13 cellular contexts compared by ENCODE assay signal in the genomic region with DNA sequence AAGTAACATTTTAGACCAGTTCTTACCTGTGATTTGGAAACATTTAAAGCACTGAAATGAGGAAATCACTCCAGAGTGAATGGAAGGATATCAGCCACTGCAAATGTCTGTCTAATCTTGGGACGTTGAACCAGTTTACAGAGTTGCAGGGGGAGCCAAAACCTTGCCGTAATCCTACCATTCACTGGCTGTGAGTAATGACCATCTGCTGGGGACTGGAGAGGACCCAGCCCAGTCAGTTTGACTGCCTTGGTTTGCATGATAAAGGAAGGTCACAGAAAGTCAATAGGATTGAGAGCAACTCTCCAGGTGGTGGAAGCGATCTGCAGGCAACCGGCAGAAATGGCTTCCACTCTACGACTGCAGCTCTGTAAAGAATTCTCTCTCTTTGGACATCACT.
DNase-seq lines count a peak whose midpoint lies in the region; ATAC-seq and TF ChIP-seq lines count a peak whose summit lies in the region.
"Had no signal": no experiment of that assay in that cellular context is flagged by ENCODE, and none has a peak within 500 bp of the region (broad histone marks: within the 10 kb centered on the region; RNA-seq: fewer than 3 reads in every experiment).

No MANE protein-coding gene starts in this region.

- H3K4me1 Mint-ChIP-seq in nephron: peaks cover 41% of the 10 kb centered on the region
- H3K4me1 Mint-ChIP-seq in activated naive CD4-positive, alpha-beta T cell treated with anti-CD3 and anti-CD28 coated beads for 36 hours (ENCODE audit: low read depth): no peaks in the 10 kb centered on the region
- no peaks in the 10 kb centered on the region for H3K4me1 Mint-ChIP-seq in stimulated activated naive CD8-positive, alpha-beta T cell treated with anti-CD3 and anti-CD28 coated beads, Interleukin-15, amount 100 ng/mL, for 72 hours
- H3K4me1 Mint-ChIP-seq: stimulated activated memory B cell treated with anti-CD40 and anti-IgM and Interleukin-4, amounts not matched to agents 10 μg/mL and 1 μg/mL and 100 μg/mL, for 72 hours had no signal

- H3K9me3 ChIP-seq in spleen: peaks cover 0 to 22% (median 9%) of the 10 kb centered on the region in 8 donors

- H3K4me3 ChIP-seq in H7 (ENCODE audit: insufficient read depth, low read depth, low read length): no peak overlapping the region
- no peak overlapping the region for H3K4me3 ChIP-seq in spleen

- CTCF ChIA-PET in activated naive CD4-positive, alpha-beta T cell treated with anti-CD3 and anti-CD28 coated beads for 36 hours (lab: Charles Lee): no interaction called here

- peak overlapping the region in 2 of 3 experiments; percentile 12 to 49 for H3K4me3 Mint-ChIP-seq in nephron
- no peak overlapping the region for H3K4me3 Mint-ChIP-seq in activated naive CD4-positive, alpha-beta T cell treated with anti-CD3 and anti-CD28 coated beads for 36 hours
- H3K4me3 Mint-ChIP-seq in stimulated activated naive CD8-positive, alpha-beta T cell treated with anti-CD3 and anti-CD28 coated beads, Interleukin-15, amount 100 ng/mL, for 72 hours: no peak overlapping the region
- H3K4me3 Mint-ChIP-seq: stimulated activated memory B cell treated with anti-CD40 and anti-IgM and Interleukin-4, amounts not matched to agents 10 μg/mL and 1 μg/mL and 100 μg/mL, for 72 hours had no signal

- peak; percentile 67 for DNase-seq in H7
- DNase-seq in NCI-H446 (lab: John Stamatoyannopoulos, UW): peak; percentile 66 to 87
- DNase-seq in ecto neural progenitor cell (ENCODE audit: low spot score): peak; percentile 81
- no peak for DNase-seq in spleen
- DNase-seq in activated naive CD4-positive, alpha-beta T cell treated with anti-CD3 and anti-CD28 coated beads for 36 hours: no peak
- no peak for DNase-seq in stimulated activated naive CD8-positive, alpha-beta T cell treated with anti-CD3 and anti-CD28 coated beads, Interleukin-15, amount 100 ng/mL, for 72 hours
- DNase-seq: activated T-cell treated with anti-CD3 and anti-CD28 coated beads for 4 hours, cortex of kidney, DMS79, Karpas-422 had no signal

- H3K27ac Mint-ChIP-seq in nephron: peak overlapping the region; percentile 88 to 95 (median 93)
- no peak overlapping the region for H3K27ac Mint-ChIP-seq in activated naive CD4-positive, alpha-beta T cell treated with anti-CD3 and anti-CD28 coated beads for 36 hours
- no peak overlapping the region for H3K27ac Mint-ChIP-seq in stimulated activated naive CD8-positive, alpha-beta T cell treated with anti-CD3 and anti-CD28 coated beads, Interleukin-15, amount 100 ng/mL, for 72 hours
- H3K27ac Mint-ChIP-seq: stimulated activated memory B cell treated with anti-CD40 and anti-IgM and Interleukin-4, amounts not matched to agents 10 μg/mL and 1 μg/mL and 100 μg/mL, for 72 hours had no signal

- H3K9me3 Mint-ChIP-seq in nephron: peaks cover 11% of the 10 kb centered on the region
- peaks cover 7% of the 10 kb centered on the region for H3K9me3 Mint-ChIP-seq in activated naive CD4-positive, alpha-beta T cell treated with anti-CD3 and anti-CD28 coated beads for 36 hours
- H3K9me3 Mint-ChIP-seq in stimulated activated naive CD8-positive, alpha-beta T cell treated with anti-CD3 and anti-CD28 coated beads, Interleukin-15, amount 100 ng/mL, for 72 hours: peaks cover 10 to 11% of the 10 kb centered on the region in 2 donors

- TF ChIP-seq POLR2A in spleen (IDR thresholded peaks at IDR 0.05): no peak

- no peaks in the 10 kb centered on the region for H3K36me3 Mint-ChIP-seq in nephron (ENCODE audit: low read depth)
- H3K36me3 Mint-ChIP-seq in activated naive CD4-positive, alpha-beta T cell treated with anti-CD3 and anti-CD28 coated beads for 36 hours (ENCODE audit: low read depth): no peaks in the 10 kb centered on the region
- H3K36me3 Mint-ChIP-seq: stimulated activated memory B cell treated with anti-CD40 and anti-IgM and Interleukin-4, amounts not matched to agents 10 μg/mL and 1 μg/mL and 100 μg/mL, for 72 hours had no signal

- no peaks in the 10 kb centered on the region for H3K27me3 Mint-ChIP-seq in nephron (ENCODE audit: low read depth)
- H3K27me3 Mint-ChIP-seq in activated naive CD4-positive, alpha-beta T cell treated with anti-CD3 and anti-CD28 coated beads for 36 hours (ENCODE audit: low read depth): no peaks in the 10 kb centered on the region
- no peaks in the 10 kb centered on the region for H3K27me3 Mint-ChIP-seq in stimulated activated naive CD8-positive, alpha-beta T cell treated with anti-CD3 and anti-CD28 coated beads, Interleukin-15, amount 100 ng/mL, for 72 hours

- no peak for TF ChIP-seq CTCF in nephron (IDR thresholded peaks at IDR 0.05; ENCODE audit: unreplicated experiment in 3 of 3)
- no peak for TF ChIP-seq CTCF in spleen (IDR thresholded peaks at IDR 0.05 in 8 of 11, conservative IDR thresholded peaks at IDR 0.05 in 3 of 11)

- no peaks in the 10 kb centered on the region for H3K36me3 ChIP-seq in H7 (replicated peaks; ENCODE audit: control insufficient read depth, insufficient read depth, low read length)
- H3K36me3 ChIP-seq in spleen: no peaks in the 10 kb centered on the region

- no peak for ATAC-seq in stimulated activated naive CD8-positive, alpha-beta T cell treated with anti-CD3 and anti-CD28 coated beads, Interleukin-15, amount 100 ng/mL, for 72 hours
- no peak for ATAC-seq in HG03175 (IDR thresholded peaks at IDR 0.05; ENCODE audit: unreplicated experiment)
- ATAC-seq: stimulated activated memory B cell treated with anti-CD40 and anti-IgM and Interleukin-4, amounts not matched to agents 10 μg/mL and 1 μg/mL and 100 μg/mL, for 72 hours had no signal

- intact Hi-C loops in spleen (cut with DNase I; ENCODE audit: low total_unique reads): no loop called here
- intact Hi-C loops in activated naive CD4-positive, alpha-beta T cell treated with anti-CD3 and anti-CD28 coated beads for 36 hours (cut with micrococcal nuclease): no loop called here

- WGBS in spleen, 5 donors: 62 to 81% (median 74%) methylated on average over 5 of the region's 5 CpGs

- no peaks in the 10 kb centered on the region for H3K27me3 ChIP-seq in H7 (ENCODE audit: control insufficient read depth, insufficient read depth, low read length)
- H3K27me3 ChIP-seq in spleen (replicated peaks in 1 of 7): no peaks in the 10 kb centered on the region

- peaks cover 0 to 7% (median 3%) of the 10 kb centered on the region in 6 donors for H3K4me1 ChIP-seq in spleen

- H3K27ac ChIP-seq in spleen: no peak overlapping the region

Comparison
In these comparisons a context has a peak if more than half of its experiments do, and no peak if none do; other contexts are left out.
1. DNase-seq: peak in H7 (single experiment), NCI-H446 (2 of 2) and ecto neural progenitor cell (single experiment); none in spleen (single experiment), activated naive CD4-positive, alpha-beta T cell treated with anti-CD3 and anti-CD28 coated beads for 36 hours (single experiment) and stimulated activated naive CD8-positive, alpha-beta T cell treated with anti-CD3 and anti-CD28 coated beads, Interleukin-15, amount 100 ng/mL, for 72 hours (0 of 2).
2. H3K27ac Mint-ChIP-seq: peak in nephron (3 of 3); none in activated naive CD4-positive, alpha-beta T cell treated with anti-CD3 and anti-CD28 coated beads for 36 hours (single experiment) and stimulated activated naive CD8-positive, alpha-beta T cell treated with anti-CD3 and anti-CD28 coated beads, Interleukin-15, amount 100 ng/mL, for 72 hours (0 of 2).
3. H3K4me3 Mint-ChIP-seq: peak in nephron (2 of 3); none in activated naive CD4-positive, alpha-beta T cell treated with anti-CD3 and anti-CD28 coated beads for 36 hours (single experiment) and stimulated activated naive CD8-positive, alpha-beta T cell treated with anti-CD3 and anti-CD28 coated beads, Interleukin-15, amount 100 ng/mL, for 72 hours (0 of 2).